1 cellular context compared by ENCODE assay signal in genomic region chr10:70052462-70053211, GRCh38.
TF ChIP-seq lines count a peak whose summit lies in the region.

Gene MACROH2A2 (plus strand): TSS chr10:70052846. CDS start chr10:70075659, 22,813 bp downstream.

TF ChIP-seq in HEK293, 187 proteins besides CTCF, POLR2A, EP300 and RAD21 (continued from another document and continues in another):
- 0 out of 2 replicates have a peak, but pooled peaks have one; percentile 9 for TF ChIP-seq ZBTB11 (tag by site-specific recombination; conservative IDR thresholded peaks at IDR 0.05; ENCODE audit: low read depth)
- no peak for TF ChIP-seq SETDB1 (IDR thresholded peaks at IDR 0.05; ENCODE audit: insufficient read length, low read length)
- no peak for TF ChIP-seq ZBTB21 (tag by site-specific recombination; IDR thresholded peaks at IDR 0.05)
- no peak for TF ChIP-seq ZNF473 (tag by site-specific recombination; IDR thresholded peaks at IDR 0.05)
- peak; percentile 70 for TF ChIP-seq ZFHX2 (tag by site-specific recombination; conservative IDR thresholded peaks at IDR 0.05)
- no peak for TF ChIP-seq ZBTB10 (tag by site-specific recombination; IDR thresholded peaks at IDR 0.05)
- 0 out of 2 replicates have a peak, but pooled peaks have one; percentile 8 for TF ChIP-seq ZNF10 (tag by site-specific recombination; IDR thresholded peaks at IDR 0.05)
- peak; percentile 49; the same call in 1 of the 2 replicates for TF ChIP-seq HIC1 (tag by site-specific recombination; IDR thresholded peaks at IDR 0.05)
- no peak for TF ChIP-seq ZNF792 (tag by site-specific recombination; IDR thresholded peaks at IDR 0.05)
- TF ChIP-seq ZNF211 (tag by site-specific recombination; IDR thresholded peaks at IDR 0.05; ENCODE audit: low read depth) = no peak
- TF ChIP-seq KLF10 (tag by site-specific recombination; IDR thresholded peaks at IDR 0.05) = no peak
- TF ChIP-seq ZNF626 (tag by site-specific recombination; IDR thresholded peaks at IDR 0.05) = no peak
- TF ChIP-seq MZF1 (tag by site-specific recombination; IDR thresholded peaks at IDR 0.05; ENCODE audit: borderline replicate concordance) = peak; percentile 75
- TF ChIP-seq ATF2 (tag by site-specific recombination; IDR thresholded peaks at IDR 0.05; ENCODE audit: low read depth) = no peak
- TF ChIP-seq, protein P1, sequence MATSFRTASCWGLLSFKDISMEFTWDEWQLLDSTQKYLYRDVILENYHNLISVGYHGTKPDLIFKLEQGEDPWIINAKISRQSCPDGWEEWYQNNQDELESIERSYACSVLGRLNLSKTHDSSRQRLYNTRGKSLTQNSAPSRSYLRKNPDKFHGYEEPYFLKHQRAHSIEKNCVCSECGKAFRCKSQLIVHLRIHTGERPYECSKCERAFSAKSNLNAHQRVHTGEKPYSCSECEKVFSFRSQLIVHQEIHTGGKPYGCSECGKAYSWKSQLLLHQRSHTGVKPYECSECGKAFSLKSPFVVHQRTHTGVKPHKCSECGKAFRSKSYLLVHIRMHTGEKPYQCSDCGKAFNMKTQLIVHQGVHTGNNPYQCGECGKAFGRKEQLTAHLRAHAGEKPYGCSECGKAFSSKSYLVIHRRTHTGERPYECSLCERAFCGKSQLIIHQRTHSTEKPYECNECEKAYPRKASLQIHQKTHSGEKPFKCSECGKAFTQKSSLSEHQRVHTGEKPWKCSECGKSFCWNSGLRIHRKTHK (tag by site-specific recombination; IDR thresholded peaks at IDR 0.05) = no peak
- peak; percentile 96 for TF ChIP-seq ZNF341 (tag by site-specific recombination; IDR thresholded peaks at IDR 0.05; ENCODE audit: low read depth)
- TF ChIP-seq ZNF146 (tag by site-specific recombination; IDR thresholded peaks at IDR 0.05) = no peak
- no peak for TF ChIP-seq ZNF624 (tag by site-specific recombination; IDR thresholded peaks at IDR 0.05)
- no peak for TF ChIP-seq ZNF776 (tag by site-specific recombination; IDR thresholded peaks at IDR 0.05; ENCODE audit: borderline replicate concordance)
- 0 out of 2 replicates have a peak, but pooled peaks have one; percentile 17 for TF ChIP-seq ZFP69B (tag by site-specific recombination; IDR thresholded peaks at IDR 0.05)
- TF ChIP-seq, protein P2, sequence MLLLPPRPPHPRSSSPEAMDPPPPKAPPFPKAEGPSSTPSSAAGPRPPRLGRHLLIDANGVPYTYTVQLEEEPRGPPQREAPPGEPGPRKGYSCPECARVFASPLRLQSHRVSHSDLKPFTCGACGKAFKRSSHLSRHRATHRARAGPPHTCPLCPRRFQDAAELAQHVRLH (tag by site-specific recombination; IDR thresholded peaks at IDR 0.05) = no peak
- no peak for TF ChIP-seq ZNF529 (tag by site-specific recombination; IDR thresholded peaks at IDR 0.05; ENCODE audit: insufficient replicate concordance)
- TF ChIP-seq ZNF623 (tag by site-specific recombination; IDR thresholded peaks at IDR 0.05) = no peak
- TF ChIP-seq ZNF600 (tag by site-specific recombination; IDR thresholded peaks at IDR 0.05) = peak; percentile 86
- no peak for TF ChIP-seq ZNF621 (tag by site-specific recombination; IDR thresholded peaks at IDR 0.05)
- peak; percentile 100 for TF ChIP-seq ZBTB8A (tag by site-specific recombination; IDR thresholded peaks at IDR 0.05)
- no peak for TF ChIP-seq ZNF362 (tag by site-specific recombination; IDR thresholded peaks at IDR 0.05)
- TF ChIP-seq ZNF19 (tag by site-specific recombination; IDR thresholded peaks at IDR 0.05; ENCODE audit: low read depth) = no peak
- no peak for TF ChIP-seq ZNF747 (tag by site-specific recombination; IDR thresholded peaks at IDR 0.05)
- no peak for TF ChIP-seq ZNF530 (tag by site-specific recombination; IDR thresholded peaks at IDR 0.05; ENCODE audit: low read depth)
- no peak for TF ChIP-seq GLI2 (tag by site-specific recombination; IDR thresholded peaks at IDR 0.05; ENCODE audit: borderline replicate concordance, low read depth)
- TF ChIP-seq, protein P3, sequence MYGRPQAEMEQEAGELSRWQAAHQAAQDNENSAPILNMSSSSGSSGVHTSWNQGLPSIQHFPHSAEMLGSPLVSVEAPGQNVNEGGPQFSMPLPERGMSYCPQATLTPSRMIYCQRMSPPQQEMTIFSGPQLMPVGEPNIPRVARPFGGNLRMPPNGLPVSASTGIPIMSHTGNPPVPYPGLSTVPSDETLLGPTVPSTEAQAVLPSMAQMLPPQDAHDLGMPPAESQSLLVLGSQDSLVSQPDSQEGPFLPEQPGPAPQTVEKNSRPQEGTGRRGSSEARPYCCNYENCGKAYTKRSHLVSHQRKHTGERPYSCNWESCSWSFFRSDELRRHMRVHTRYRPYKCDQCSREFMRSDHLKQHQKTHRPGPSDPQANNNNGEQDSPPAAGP (tag by site-specific recombination; IDR thresholded peaks at IDR 0.05) = 0 out of 2 replicates have a peak, but pooled peaks have one; percentile 7
- peak; percentile 14; the same call in 1 of the 2 replicates for TF ChIP-seq ZBTB6 (tag by site-specific recombination; IDR thresholded peaks at IDR 0.05)
- no peak for TF ChIP-seq ZNF302 (tag by site-specific recombination; IDR thresholded peaks at IDR 0.05; ENCODE audit: low read depth)
- TF ChIP-seq ZNF140 (tag by site-specific recombination; IDR thresholded peaks at IDR 0.05) = no peak
- TF ChIP-seq, protein P4, sequence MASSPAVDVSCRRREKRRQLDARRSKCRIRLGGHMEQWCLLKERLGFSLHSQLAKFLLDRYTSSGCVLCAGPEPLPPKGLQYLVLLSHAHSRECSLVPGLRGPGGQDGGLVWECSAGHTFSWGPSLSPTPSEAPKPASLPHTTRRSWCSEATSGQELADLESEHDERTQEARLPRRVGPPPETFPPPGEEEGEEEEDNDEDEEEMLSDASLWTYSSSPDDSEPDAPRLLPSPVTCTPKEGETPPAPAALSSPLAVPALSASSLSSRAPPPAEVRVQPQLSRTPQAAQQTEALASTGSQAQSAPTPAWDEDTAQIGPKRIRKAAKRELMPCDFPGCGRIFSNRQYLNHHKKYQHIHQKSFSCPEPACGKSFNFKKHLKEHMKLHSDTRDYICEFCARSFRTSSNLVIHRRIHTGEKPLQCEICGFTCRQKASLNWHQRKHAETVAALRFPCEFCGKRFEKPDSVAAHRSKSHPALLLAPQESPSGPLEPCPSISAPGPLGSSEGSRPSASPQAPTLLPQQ (tag by site-specific recombination; IDR thresholded peaks at IDR 0.05) = no peak
- TF ChIP-seq ZNF184 (tag by site-specific recombination; IDR thresholded peaks at IDR 0.05) = 0 out of 2 replicates have a peak, but pooled peaks have one; percentile 14
- peak; percentile 67 for TF ChIP-seq PATZ1 (tag by site-specific recombination; IDR thresholded peaks at IDR 0.05)
- TF ChIP-seq ZNF169 (tag by site-specific recombination; IDR thresholded peaks at IDR 0.05) = no peak
- no peak for TF ChIP-seq ZNF423 (tag by site-specific recombination; IDR thresholded peaks at IDR 0.05)
- peak; percentile 56 for TF ChIP-seq EGR2 (tag by site-specific recombination; IDR thresholded peaks at IDR 0.05; ENCODE audit: low read depth)
- TF ChIP-seq ZBTB17 (tag by site-specific recombination; IDR thresholded peaks at IDR 0.05) = peak; percentile 86
- no peak for TF ChIP-seq ZNF664 (tag by site-specific recombination; IDR thresholded peaks at IDR 0.05)
- TF ChIP-seq ZNF48 (tag by site-specific recombination; IDR thresholded peaks at IDR 0.05) = no peak
- no peak for TF ChIP-seq ZNF670 (tag by site-specific recombination; IDR thresholded peaks at IDR 0.05; ENCODE audit: low read depth)
- TF ChIP-seq ZNF555 (tag by site-specific recombination; conservative IDR thresholded peaks at IDR 0.05) = no peak
